Comparison of ENCODE assay signal across 28 cellular contexts in the genomic region with DNA sequence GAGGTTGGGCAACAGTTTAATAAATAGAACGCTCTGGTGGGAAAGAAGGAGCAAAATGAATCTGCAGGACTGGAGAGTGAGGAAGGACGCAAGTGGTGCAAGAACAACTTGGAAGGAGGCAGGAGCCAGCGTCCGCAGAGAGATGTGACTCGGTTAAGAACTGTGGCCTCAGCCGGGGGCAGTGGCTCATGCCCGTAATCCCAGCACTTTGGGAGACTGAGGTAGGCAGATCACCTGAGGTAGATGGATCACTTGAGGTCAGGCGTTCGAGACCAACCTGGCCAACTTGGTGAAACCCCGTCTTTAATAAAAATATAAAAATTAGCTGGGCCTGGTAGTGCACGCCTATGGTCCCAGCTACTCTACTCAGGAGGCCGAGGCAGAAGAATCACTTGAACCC.
"Had no signal": no experiment of that assay in that cellular context is flagged by ENCODE, and none has a peak within 500 bp of the region (broad histone marks: within the 10 kb centered on the region; RNA-seq: fewer than 3 reads in every experiment).

No MANE protein-coding gene starts in this region.

- ATAC-seq: stimulated activated effector memory CD8-positive, alpha-beta T cell treated with anti-CD3 and anti-CD28 coated beads, Interleukin-12 subunit alpha, Interleukin-12 subunit beta, amount 100 ng/mL, for 72 hours; stimulated activated memory B cell treated with anti-CD40 and anti-IgM and Interleukin-4, amounts not matched to agents 10 μg/mL and 1 μg/mL and 100 μg/mL, for 72 hours; stimulated activated naive B cell treated with anti-CD40 and anti-IgM and Interleukin-4, amounts not matched to agents 10 μg/mL and 1 μg/mL and 100 μg/mL, for 72 hours; stimulated activated naive CD8-positive, alpha-beta T cell treated with anti-CD3 and anti-CD28 coated beads, Interleukin-15, amount 100 ng/mL, for 72 hours; stimulated activated naive CD8-positive, alpha-beta T cell treated with anti-CD3 and anti-CD28 coated beads, Interleukin-15, Interleukin-2, amounts not matched to agents 100 U/mL and 50 U/mL, for 24 hours; upper lobe of right lung had no signal

- H3K4me1 ChIP-seq: testis, thyroid gland, tibial artery, tibial nerve, transverse colon, upper lobe of right lung, uterus, vagina had no signal

- H3K4me1 Mint-ChIP-seq: stimulated activated effector memory CD8-positive, alpha-beta T cell treated with anti-CD3 and anti-CD28 coated beads, Interleukin-12 subunit alpha, Interleukin-12 subunit beta, amount 100 ng/mL, for 72 hours; stimulated activated memory B cell treated with anti-CD40 and anti-IgM and Interleukin-4, amounts not matched to agents 10 μg/mL and 1 μg/mL and 100 μg/mL, for 72 hours; stimulated activated naive B cell treated with anti-CD40 and anti-IgM and Interleukin-4, amounts not matched to agents 10 μg/mL and 1 μg/mL and 100 μg/mL, for 72 hours; stimulated activated naive CD8-positive, alpha-beta T cell treated with anti-CD3 and anti-CD28 coated beads, Interleukin-15, amount 100 ng/mL, for 72 hours had no signal

- H3K4me3 Mint-ChIP-seq: stimulated activated effector memory CD8-positive, alpha-beta T cell treated with anti-CD3 and anti-CD28 coated beads, Interleukin-12 subunit alpha, Interleukin-12 subunit beta, amount 100 ng/mL, for 72 hours; stimulated activated memory B cell treated with anti-CD40 and anti-IgM and Interleukin-4, amounts not matched to agents 10 μg/mL and 1 μg/mL and 100 μg/mL, for 72 hours; stimulated activated naive CD8-positive, alpha-beta T cell treated with anti-CD3 and anti-CD28 coated beads, Interleukin-15, amount 100 ng/mL, for 72 hours; stimulated activated naive CD8-positive, alpha-beta T cell treated with anti-CD3 and anti-CD28 coated beads, Interleukin-15, Interleukin-2, amounts not matched to agents 100 ng/mL and 50 ng/mL, for 24 hours; type B pancreatic cell had no signal

- H3K27me3 ChIP-seq: stomach, suprapubic skin, testis, thyroid gland, tibial artery, tibial nerve, transverse colon, upper lobe of left lung, upper lobe of right lung, uterus, vagina had no signal

- H3K4me3 ChIP-seq: stomach, suprapubic skin, testis, thoracic aorta, thyroid gland, tibial artery, tibial nerve, transverse colon, upper lobe of left lung, upper lobe of right lung, uterus, vagina had no signal

- H3K27ac ChIP-seq: stomach, suprapubic skin, testis, thoracic aorta, thyroid gland, tibial artery, tibial nerve, transverse colon, upper lobe of left lung, upper lobe of right lung, uterus, vagina had no signal

- H3K27ac Mint-ChIP-seq: stimulated activated effector memory CD8-positive, alpha-beta T cell treated with anti-CD3 and anti-CD28 coated beads, Interleukin-12 subunit alpha, Interleukin-12 subunit beta, amount 100 ng/mL, for 72 hours; stimulated activated memory B cell treated with anti-CD40 and anti-IgM and Interleukin-4, amounts not matched to agents 10 μg/mL and 1 μg/mL and 100 μg/mL, for 72 hours; stimulated activated naive B cell treated with anti-CD40 and anti-IgM and Interleukin-4, amounts not matched to agents 10 μg/mL and 1 μg/mL and 100 μg/mL, for 72 hours; stimulated activated naive CD8-positive, alpha-beta T cell treated with anti-CD3 and anti-CD28 coated beads, Interleukin-15, amount 100 ng/mL, for 72 hours; stimulated activated naive CD8-positive, alpha-beta T cell treated with anti-CD3 and anti-CD28 coated beads, Interleukin-15, Interleukin-2, amounts not matched to agents 100 ng/mL and 50 ng/mL, for 24 hours; type B pancreatic cell had no signal

- DNase-seq: stimulated activated CD4-positive, alpha-beta T cell treated with anti-CD3 and anti-CD28 coated beads, Interleukin-2, amount 100 ng/mL, for 48 hours; stimulated activated CD4-positive, alpha-beta T cell treated with anti-CD3 and anti-CD28 coated beads, Interleukin-4, amount 100 ng/mL, for 1 hour; stimulated activated CD4-positive, alpha-beta T cell treated with anti-CD3 and anti-CD28 coated beads, Interleukin-4, amount 100 ng/mL, for 24 hours; stimulated activated CD4-positive, alpha-beta T cell treated with anti-CD3 and anti-CD28 coated beads, Interleukin-4, amount 100 ng/mL, for 4 hours; stimulated activated CD8-positive, alpha-beta memory T cell treated with anti-CD3 and anti-CD28 coated beads, Interleukin-4, amount 100 ng/mL, for 48 hours; stimulated activated naive B cell treated with anti-CD40 and anti-IgM and Interleukin-4, amounts not matched to agents 10 μg/mL and 1 μg/mL and 100 μg/mL, for 72 hours; stimulated activated naive CD4-positive, alpha-beta T cell; stimulated activated naive CD4-positive, alpha-beta T cell treated with Interleukin-2 at 50 U/mL for 16 hours; stimulated activated naive CD8-positive, alpha-beta T cell treated with anti-CD3 and anti-CD28 coated beads, Interleukin-15, amount 100 ng/mL, for 72 hours; stimulated activated naive CD8-positive, alpha-beta T cell treated with anti-CD3 and anti-CD28 coated beads, Interleukin-15, Interleukin-2, amounts not matched to agents 100 U/mL and 50 U/mL, for 24 hours; stomach; substantia nigra; testis; thyroid gland; tibial artery; transverse colon; trophoblast cell; upper lobe of left lung; upper lobe of right lung; uterus had no signal

- H3K9me3 ChIP-seq: stomach, suprapubic skin, testis, thoracic aorta, thyroid gland, tibial artery, tibial nerve, transverse colon, upper lobe of left lung, upper lobe of right lung, uterus, vagina had no signal

- H3K9me3 Mint-ChIP-seq: stimulated activated memory B cell treated with anti-CD40 and anti-IgM and Interleukin-4, amounts not matched to agents 10 μg/mL and 1 μg/mL and 100 μg/mL, for 72 hours; type B pancreatic cell had no signal

- H3K36me3 ChIP-seq: thoracic aorta, thyroid gland, transverse colon, upper lobe of right lung, uterus, vagina had no signal

- H3K36me3 Mint-ChIP-seq: stimulated activated effector memory CD8-positive, alpha-beta T cell treated with anti-CD3 and anti-CD28 coated beads, Interleukin-12 subunit alpha, Interleukin-12 subunit beta, amount 100 ng/mL, for 72 hours had no signal

- H3K27me3 Mint-ChIP-seq: stimulated activated memory B cell treated with anti-CD40 and anti-IgM and Interleukin-4, amounts not matched to agents 10 μg/mL and 1 μg/mL and 100 μg/mL, for 72 hours; stimulated activated naive CD8-positive, alpha-beta T cell treated with anti-CD3 and anti-CD28 coated beads, Interleukin-15, amount 100 ng/mL, for 72 hours; stimulated activated naive CD8-positive, alpha-beta T cell treated with anti-CD3 and anti-CD28 coated beads, Interleukin-15, Interleukin-2, amounts not matched to agents 100 ng/mL and 50 ng/mL, for 24 hours; type B pancreatic cell had no signal
